ENCODE assay signal across 13 cellular contexts in the genomic region with DNA sequence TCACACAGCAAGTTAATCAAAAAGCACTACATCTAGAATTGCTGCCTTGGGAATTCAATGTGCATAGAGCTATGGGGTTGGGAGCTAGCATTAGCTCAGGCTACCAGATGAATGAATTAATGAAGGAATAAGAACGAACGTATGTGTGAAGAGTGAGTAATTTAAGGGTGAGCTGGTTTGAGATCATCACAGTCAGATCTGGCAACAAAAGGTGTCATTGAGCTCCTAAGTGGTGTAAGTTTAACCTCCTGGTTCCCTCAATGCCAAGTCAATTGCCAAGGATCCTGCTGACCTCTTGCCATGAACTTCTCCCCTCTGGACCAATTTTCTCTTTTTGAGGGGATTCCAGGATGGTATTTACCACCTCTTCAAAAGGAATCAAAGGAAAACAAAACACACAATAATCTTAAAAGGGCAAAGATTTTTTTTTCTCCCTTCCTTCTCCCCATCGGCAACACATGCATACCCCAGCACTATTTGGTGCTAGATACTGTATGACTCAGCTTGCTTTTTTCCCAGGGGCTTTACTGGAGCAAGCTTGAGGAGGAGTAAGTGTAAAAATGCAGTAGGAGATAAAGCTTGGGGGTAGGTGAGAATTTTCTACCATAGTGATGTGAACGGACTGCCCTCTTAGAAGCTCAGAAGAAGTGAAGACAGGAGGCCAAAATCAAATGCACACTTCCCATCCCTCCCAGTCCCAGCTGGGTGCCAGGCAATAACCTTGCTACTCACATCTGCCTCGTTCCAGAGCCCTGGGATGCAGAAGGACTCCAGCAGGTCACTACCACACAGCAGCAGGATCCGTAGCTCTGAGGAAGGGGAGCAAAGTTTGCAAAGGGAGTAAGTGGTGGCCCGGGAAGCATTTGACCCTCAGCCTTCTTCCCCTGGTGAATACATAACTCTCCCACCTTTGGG.
A peak's percentile ranks its signal among the peaks of the same experiment; 100 is the strongest.
DNase-seq lines count a peak whose midpoint lies in the region; ATAC-seq and TF ChIP-seq lines count a peak whose summit lies in the region.
"Had no signal": no experiment of that assay in that cellular context is flagged by ENCODE, and none has a peak within 500 bp of the region (broad histone marks: within the 10 kb centered on the region; RNA-seq: fewer than 3 reads in every experiment).

No MANE protein-coding gene starts in this region.

- ATAC-seq in right cardiac atrium, result no peak
- no peak for ATAC-seq in heart left ventricle
- ATAC-seq in body of pancreas, result no peak
- ATAC-seq: naive thymus-derived CD4-positive, alpha-beta T cell had no signal

- H2BK5ac ChIP-seq in mesendoderm (ENCODE audit: low read length), result no peak overlapping the region

- H3K18ac ChIP-seq in mesendoderm (ENCODE audit: low read length), result peak overlapping the region; percentile 51

- H2BK120ac ChIP-seq in mesendoderm (ENCODE audit: low read depth, low read length), result no peak overlapping the region

- no peaks in the 10 kb centered on the region for H3K79me2 ChIP-seq in mesendoderm (ENCODE audit: control insufficient read depth, insufficient read depth, low read length)

- H4K5ac ChIP-seq in mesendoderm (ENCODE audit: low read length), result no peak overlapping the region

- no peaks in the 10 kb centered on the region for H3K36me3 ChIP-seq in heart left ventricle
- no peaks in the 10 kb centered on the region for H3K36me3 ChIP-seq in mesendoderm (ENCODE audit: control insufficient read depth, insufficient read depth, low read length)
- H3K36me3 ChIP-seq in vagina, result no peaks in the 10 kb centered on the region
- H3K36me3 ChIP-seq in body of pancreas (replicated peaks in 1 of 2; ENCODE audit: insufficient read depth in 1 of 2, low read depth in 2 of 2), result no peaks in the 10 kb centered on the region
- H3K36me3 ChIP-seq in H7 (replicated peaks; ENCODE audit: control insufficient read depth, insufficient read depth, low read length), result no peaks in the 10 kb centered on the region

- no peak overlapping the region for H2BK15ac ChIP-seq in mesendoderm (replicated peaks; ENCODE audit: low read depth)

- no peak overlapping the region for H3K4ac ChIP-seq in mesendoderm (ENCODE audit: low read depth, low read length)

- no peaks in the 10 kb centered on the region for H3K79me1 ChIP-seq in mesendoderm (ENCODE audit: low read length)

- no peak overlapping the region for H3K9ac ChIP-seq in mesendoderm (ENCODE audit: low read length)

- DNase-seq in right cardiac atrium, result no peak
- no peak for DNase-seq in heart left ventricle
- peak; percentile 69 for DNase-seq in brain pericyte (ENCODE audit: low read depth, low spot score)
- DNase-seq in mesendoderm, result peak; percentile 83
- peak in 1 of 2 donors; percentile 70 for DNase-seq in vagina (ENCODE audit: extremely low spot score in 2 of 2)
- no peak for DNase-seq in body of pancreas
- DNase-seq in medulla oblongata (ENCODE audit: extremely low spot score), result no peak
- no peak for DNase-seq in H7
- DNase-seq: activated CD4-positive, alpha-beta T cell treated with anti-CD3 and anti-CD28 coated beads for 48 hours; activated gamma-delta T cell; hypothalamus; naive thymus-derived CD4-positive, alpha-beta T cell; NCI-H524 treated with DMSO at 0.1 percent for 48 hours had no signal

- TF ChIP-seq CTCF in heart left ventricle (IDR thresholded peaks at IDR 0.05) (no peak), vagina (IDR thresholded peaks at IDR 0.05) (no peak), body of pancreas (IDR thresholded peaks at IDR 0.05) (no peak)

- TF ChIP-seq POLR2A in heart left ventricle (IDR thresholded peaks at IDR 0.05) (no peak), vagina (IDR thresholded peaks at IDR 0.05) (no peak), body of pancreas (IDR thresholded peaks at IDR 0.05) (no peak)

- H3K4me3 ChIP-seq in right cardiac atrium (ENCODE audit: low read length), result no peak overlapping the region
- H3K4me3 ChIP-seq in heart left ventricle, result no peak overlapping the region
- no peak overlapping the region for H3K4me3 ChIP-seq in mesendoderm (ENCODE audit: low read length)
- H3K4me3 ChIP-seq in vagina, result no peak overlapping the region
- H3K4me3 ChIP-seq in body of pancreas, result no peak overlapping the region
- no peak overlapping the region for H3K4me3 ChIP-seq in H7 (ENCODE audit: insufficient read depth, low read depth, low read length)

- H3K27ac ChIP-seq in right cardiac atrium (ENCODE audit: low read length) (peak overlapping the region; percentile 25), heart left ventricle (peak overlapping the region in 6 of 12 donors; percentile 13 to 87 (median 42)), mesendoderm (ENCODE audit: low read depth, low read length) (peak overlapping the region; percentile 44), vagina (peak overlapping the region; percentile 77), body of pancreas (no peak overlapping the region)

- WGBS in right cardiac atrium, result 50% methylated on average over 7 of the region's 7 CpGs
- WGBS in heart left ventricle, 4 donors, result 66 to 78% (median 72%) methylated on average over 6 to 7 of the region's 7 CpGs
- WGBS in mesendoderm (ENCODE audit: extremely low coverage, insufficient coverage, low lambda C conversion rate), result no CpG with 5 or more reads among the region's 7 CpGs
- WGBS in body of pancreas, 2 donors, result 50 to 56% methylated on average over 7 of the region's 7 CpGs

- H3K9me3 ChIP-seq in right cardiac atrium (ENCODE audit: control insufficient read depth, low read length), result no peaks in the 10 kb centered on the region
- H3K9me3 ChIP-seq in heart left ventricle, result no peaks in the 10 kb centered on the region
- no peaks in the 10 kb centered on the region for H3K9me3 ChIP-seq in vagina
- H3K9me3 ChIP-seq in body of pancreas, result no peaks in the 10 kb centered on the region

- peak overlapping the region; percentile 17 for H3K56ac ChIP-seq in mesendoderm (ENCODE audit: low read length)

- H3K27me3 ChIP-seq in right cardiac atrium (ENCODE audit: control insufficient read depth, insufficient read depth) (no peaks in the 10 kb centered on the region), heart left ventricle (no peaks in the 10 kb centered on the region), mesendoderm (ENCODE audit: insufficient read depth, low read length, poor library complexity) (no peaks in the 10 kb centered on the region), vagina (no peaks in the 10 kb centered on the region), body of pancreas (no peaks in the 10 kb centered on the region), H7 (ENCODE audit: control insufficient read depth, insufficient read depth, low read length) (no peaks in the 10 kb centered on the region; the same call in 1 of the 2 replicates)

- peak overlapping the region; percentile 7 for H3K23ac ChIP-seq in mesendoderm (ENCODE audit: low read length)

- H3K4me1 ChIP-seq in right cardiac atrium (ENCODE audit: control insufficient read depth, insufficient read depth, low read length) (peaks cover 16% of the 10 kb centered on the region), heart left ventricle (peaks cover 0 to 54% (median 26%) of the 10 kb centered on the region in 12 donors), mesendoderm (ENCODE audit: control insufficient read depth, low read depth, low read length) (peaks cover 15% of the 10 kb centered on the region), vagina (peaks cover 54% of the 10 kb centered on the region), body of pancreas (peaks cover 18% of the 10 kb centered on the region)

- no peak overlapping the region for H3K4me2 ChIP-seq in mesendoderm (ENCODE audit: low read length)

- H4K8ac ChIP-seq in mesendoderm (ENCODE audit: low read depth, low read length), result no peak overlapping the region

- no peak overlapping the region for H2AK5ac ChIP-seq in mesendoderm (ENCODE audit: low read length)

- intact Hi-C loops in right cardiac atrium (cut with DNase I), result no loop called here
- intact Hi-C loops in heart left ventricle (cut with DNase I), result loop anchor here in 3 of 10 donors (5.0 to 10.0 kb wide), 3 partner anchors 36 to 267 kb away; no protein-coding TSS in a partner anchor
- intact Hi-C loops in vagina (cut with DNase I), result no loop called here
- intact Hi-C loops in body of pancreas (cut with DNase I), result loop anchor here (5.0 kb wide), 1 partner anchor 44 kb away; no protein-coding TSS in a partner anchor

Comparison
In these comparisons a context has a peak if more than half of its experiments do, and no peak if none do; other contexts are left out.
1. DNase-seq: peak in brain pericyte (single experiment) and mesendoderm (single experiment); none in right cardiac atrium (0 of 3), heart left ventricle (0 of 5), body of pancreas (0 of 4), medulla oblongata (single experiment) and H7 (single experiment).
2. H3K27ac ChIP-seq: peak in right cardiac atrium (single experiment), mesendoderm (single experiment) and vagina (single experiment); none in body of pancreas (0 of 4).